In genomic region chr5:135194573-135195266, GRCh38 we compare ENCODE assay signal across 13 cellular contexts.
A peak's percentile ranks its signal among the peaks of the same experiment; 100 is the strongest.
DNase-seq lines count a peak whose midpoint lies in the region; ATAC-seq and TF ChIP-seq lines count a peak whose summit lies in the region.
"Had no signal": no experiment of that assay in that cellular context is flagged by ENCODE, and none has a peak within 500 bp of the region (broad histone marks: within the 10 kb centered on the region; RNA-seq: fewer than 3 reads in every experiment).

No MANE protein-coding gene starts in this region.

- TF ChIP-seq POLR2A in esophagus muscularis mucosa (IDR thresholded peaks at IDR 0.05; ENCODE audit: low read depth): no peak

- peaks cover 4 to 12% (median 10%) of the 10 kb centered on the region in 4 donors for H3K4me1 ChIP-seq in esophagus muscularis mucosa
- H3K4me1 ChIP-seq: BE2C had no signal

- peaks cover 63% of the 10 kb centered on the region for H3K27me3 Mint-ChIP-seq in WTC11 (ENCODE audit: low read depth)

- ATAC-seq in omental fat pad (ENCODE audit: low FRiP score) (peak; percentile 68), GM18861 (IDR thresholded peaks at IDR 0.05; ENCODE audit: unreplicated experiment) (no peak), WTC11 (no peak)

- intact Hi-C loops in esophagus muscularis mucosa (cut with DNase I): loop anchor here (5.0 to 10.0 kb wide), 2 partner anchors 138 to 180 kb away; no protein-coding TSS in a partner anchor

- 85% methylated on average over 4 of the region's 4 CpGs for WGBS in esophagus muscularis mucosa

- H3K4me3 ChIP-seq in MG63 (no peak overlapping the region), esophagus muscularis mucosa (no peak overlapping the region)

- CTCF ChIA-PET in WTC11 (lab: Charles Lee): interaction anchor here (0.5 to 1.1 kb wide), 2 partner anchors 278 to 287 kb away, joined by 4 to 5 read pairs; no protein-coding TSS in a partner anchor

- no peaks in the 10 kb centered on the region for H3K27me3 ChIP-seq in MG63
- H3K27me3 ChIP-seq in esophagus muscularis mucosa: peaks cover 0 to 11% (median 0%) of the 10 kb centered on the region in 4 donors
- H3K27me3 ChIP-seq: BE2C had no signal

- H3K27ac Mint-ChIP-seq in WTC11: no peak overlapping the region
- H3K27ac Mint-ChIP-seq: activated T-helper 2 cell treated with anti-CD3 and anti-CD28 coated beads, Interferon-gamma antibody, Interleukin-2, Interleukin-4, amounts not matched to agents 10 μg/mL and 5 μg/mL and 100 μg/mL, durations not matched to agents 14 hours and 24 hours and 36 hours; IgD-negative memory B cell had no signal

- peaks cover 9% of the 10 kb centered on the region for H3K9me3 Mint-ChIP-seq in WTC11
- H3K9me3 Mint-ChIP-seq: activated T-helper 2 cell treated with anti-CD3 and anti-CD28 coated beads, Interferon-gamma antibody, Interleukin-2, Interleukin-4, amounts not matched to agents 10 μg/mL and 5 μg/mL and 100 μg/mL, durations not matched to agents 14 hours and 24 hours and 36 hours had no signal

- H3K4me1 Mint-ChIP-seq in WTC11: peaks cover 9% of the 10 kb centered on the region

- H3K27ac ChIP-seq in esophagus muscularis mucosa (replicated peaks in 1 of 4): no peak overlapping the region

- TF ChIP-seq EP300 in esophagus muscularis mucosa (IDR thresholded peaks at IDR 0.05): no peak

- H3K9me3 ChIP-seq in MG63: peaks cover 22% of the 10 kb centered on the region
- peaks cover 0 to 5% (median 0%) of the 10 kb centered on the region in 4 donors for H3K9me3 ChIP-seq in esophagus muscularis mucosa
- H3K9me3 ChIP-seq: BE2C had no signal

- peak; percentile 60 for DNase-seq in EH (ENCODE audit: low read depth)
- peak; percentile 99 for DNase-seq in MG63
- DNase-seq in esophagus muscularis mucosa (ENCODE audit: extremely low spot score): peak; percentile 80
- no peak for DNase-seq in omental fat pad (ENCODE audit: low spot score)
- DNase-seq in activated CD4-positive, CD25-positive, alpha-beta regulatory T cell (lab: John Stamatoyannopoulos, UW): no peak
- DNase-seq in WTC11 (ENCODE audit: low spot score): no peak
- DNase-seq in NCI-H1105 (lab: John Stamatoyannopoulos, UW): no peak
- DNase-seq: BE2C, NCI-H1048, NCI-H82 had no signal

- H3K4me3 Mint-ChIP-seq in WTC11: no peak overlapping the region
- H3K4me3 Mint-ChIP-seq: IgD-negative memory B cell had no signal

- peaks cover 3% of the 10 kb centered on the region; the same call in 1 of the 2 replicates for H3K36me3 ChIP-seq in MG63
- H3K36me3 ChIP-seq in esophagus muscularis mucosa: no peaks in the 10 kb centered on the region
- H3K36me3 ChIP-seq: BE2C had no signal

- POLR2A ChIA-PET in WTC11 (lab: Charles Lee): no interaction called here

- TF ChIP-seq CTCF in esophagus muscularis mucosa (IDR thresholded peaks at IDR 0.05) (no peak), omental fat pad (IDR thresholded peaks at IDR 0.05) (no peak), WTC11 (IDR thresholded peaks at IDR 0.05) (no peak)

- no peaks in the 10 kb centered on the region for H3K36me3 Mint-ChIP-seq in WTC11

TF ChIP-seq in WTC11, 78 proteins besides CTCF, POLR2A, EP300 and RAD21:
- TF ChIP-seq ZNF532 (CRISPR knock-in tag; IDR thresholded peaks at IDR 0.05; ENCODE audit: borderline replicate concordance): no peak
- TF ChIP-seq ZSCAN18 (CRISPR knock-in tag; IDR thresholded peaks at IDR 0.05): no peak
- TF ChIP-seq ATF2 (CRISPR knock-in tag; IDR thresholded peaks at IDR 0.05; ENCODE audit: borderline replicate concordance, low read depth): no peak
- no peak for TF ChIP-seq MLX (CRISPR knock-in tag; IDR thresholded peaks at IDR 0.05)
- no peak for TF ChIP-seq ESRRA (CRISPR knock-in tag; IDR thresholded peaks at IDR 0.05; ENCODE audit: borderline replicate concordance)
- TF ChIP-seq CREM (CRISPR knock-in tag; IDR thresholded peaks at IDR 0.05): no peak
TF ChIP-seq in WTC11: peak in this region for 0.

Comparison
In these comparisons a context has a peak if more than half of its experiments do, and no peak if none do; other contexts are left out.
1. DNase-seq: peak in EH (single experiment), MG63 (single experiment) and esophagus muscularis mucosa (single experiment); none in omental fat pad (single experiment), activated CD4-positive, CD25-positive, alpha-beta regulatory T cell (0 of 4), WTC11 (single experiment) and NCI-H1105 (single experiment).